In genomic region chr12:86719381-86719780, GRCh38 we compare ENCODE assay signal across 29 cellular contexts.
DNase-seq lines count a peak whose midpoint lies in the region; ATAC-seq, FAIRE-seq and TF ChIP-seq lines count a peak whose summit lies in the region.
"Had no signal": no experiment of that assay in that cellular context is flagged by ENCODE, and none has a peak within 500 bp of the region (broad histone marks: within the 10 kb centered on the region; RNA-seq: fewer than 3 reads in every experiment).

No MANE protein-coding gene starts in this region.

- no peak overlapping the region for H3K27ac ChIP-seq in PC-3 (ENCODE audit: low read length)
- H3K27ac ChIP-seq: lower lobe of right lung, SJCRH30, transverse colon had no signal

- no peaks in the 10 kb centered on the region for H3K36me3 ChIP-seq in PC-3 (ENCODE audit: low read depth, low read length)
- H3K36me3 ChIP-seq: lower lobe of right lung, SJCRH30, transverse colon had no signal

- H3F3A ChIP-seq in PC-3 (ENCODE audit: low read length, unreplicated experiment): no peaks in the 10 kb centered on the region

- H3K9me2 ChIP-seq in PC-3 (replicated peaks; ENCODE audit: low read length): no peaks in the 10 kb centered on the region

- no peak overlapping the region for H3K4me2 ChIP-seq in PC-3 (ENCODE audit: low read length)

- no peak overlapping the region for H3K9ac ChIP-seq in PC-3 (ENCODE audit: low read length)

- H3K4me3 ChIP-seq in PC-3 (ENCODE audit: low read length) (no peak overlapping the region), epithelial cell of esophagus (ENCODE audit: low read length) (no peak overlapping the region)
- H3K4me3 ChIP-seq: lower lobe of right lung, mucosa of descending colon, SJCRH30, transverse colon had no signal

- ATAC-seq in PC-3: no peak
- ATAC-seq: activated CD4-positive, CD25-positive, alpha-beta regulatory T cell treated with anti-CD3 and anti-CD28 coated beads, Interleukin-2, amount 50 U/mL, for 24 hours; lower lobe of right lung; mucosa of descending colon; Panc1 had no signal

- CTCF ChIA-PET in PC-3 (lab: Charles Lee): no interaction called here

- TF ChIP-seq CTCF in PC-3 (conservative IDR thresholded peaks at IDR 0.05; ENCODE audit: low read depth, low read length): no peak
- no peak for TF ChIP-seq CTCF in epithelial cell of esophagus (IDR thresholded peaks at IDR 0.05; ENCODE audit: insufficient read depth, low read depth, low read length, missing control alignments)
- TF ChIP-seq CTCF in GM13976 (IDR thresholded peaks at IDR 0.05; ENCODE audit: borderline replicate concordance, control extremely low read depth, extremely low read depth, insufficient read depth, missing control alignments): no peak

- intact Hi-C loops in PC-3 (cut with micrococcal nuclease): no loop called here

- FAIRE-seq in HTR-8/SVneo (lab: Jason Lieb, UNC): no peak
- FAIRE-seq: GM12891 had no signal

- no peaks in the 10 kb centered on the region for H3K79me2 ChIP-seq in PC-3 (ENCODE audit: low read length)

- H3K4me1 ChIP-seq in PC-3 (ENCODE audit: insufficient read depth, low read length): no peaks in the 10 kb centered on the region
- H3K4me1 ChIP-seq: Caco-2, lower lobe of right lung, SJCRH30, transverse colon had no signal

- no TSS peak for BruUV-seq in PC-3 (replicated peaks; lab: Mats Ljungman, UMichigan)

- POLR2A ChIA-PET in PC-3 (lab: Charles Lee; ENCODE audit: unreplicated experiment): no interaction called here

- H2AFZ ChIP-seq in PC-3 (ENCODE audit: low read length): no peak overlapping the region

- no peaks in the 10 kb centered on the region for H3K27me3 ChIP-seq in PC-3 (ENCODE audit: low read length)
- H3K27me3 ChIP-seq: SJCRH30, transverse colon had no signal

- no peaks in the 10 kb centered on the region for H4K20me1 ChIP-seq in PC-3 (ENCODE audit: low read length)

- no peaks in the 10 kb centered on the region for H3K9me3 ChIP-seq in PC-3 (ENCODE audit: low read length)
- H3K9me3 ChIP-seq: Caco-2, lower lobe of right lung, mucosa of descending colon, SJCRH30, transverse colon had no signal

- in situ Hi-C loops in GM13976 (cut with MboI; ENCODE audit: low sequenced_read_pairs, unreplicated experiment): no loop called here

- peak; percentile 57 for DNase-seq in EH (ENCODE audit: low read depth)
- peak; percentile 23 for DNase-seq in PC-3
- peak; percentile 87 for DNase-seq in epithelial cell of esophagus (ENCODE audit: low read depth)
- peak; percentile 72 for DNase-seq in kidney tubule cell (ENCODE audit: low spot score)
- no peak for DNase-seq in GM13976 (ENCODE audit: low spot score)
- no peak for DNase-seq in NCI-H128 (lab: John Stamatoyannopoulos, UW; ENCODE audit: unreplicated experiment)
- DNase-seq in NK-92 (lab: John Stamatoyannopoulos, UW; ENCODE audit: unreplicated experiment): no peak
- DNase-seq in HTR-8/SVneo (ENCODE audit: insufficient read length, low spot score): no peak
- DNase-seq: ACHN; activated CD4-positive, alpha-beta memory T cell treated with anti-CD3 and anti-CD28 coated beads for 36 hours; activated CD8-positive, alpha-beta memory T cell treated with anti-CD3 and anti-CD28 coated beads, Interleukin-2, amount 50 U/mL, for 4 hours; anterior cingulate cortex; C1 segment of cervical spinal cord; Caco-2; caudate nucleus; dermis blood vessel endothelial cell; DND-41; head of caudate nucleus; lower lobe of right lung; mucosa of descending colon; NCI-H1092; NCI-H1930; NCI-H524 treated with DMSO at 0.1 percent for 48 hours; retina; SJCRH30; transverse colon had no signal

Comparison
In these comparisons a context has a peak if more than half of its experiments do, and no peak if none do; other contexts are left out.
1. DNase-seq: peak in EH (single experiment), PC-3 (single experiment), epithelial cell of esophagus (single experiment) and kidney tubule cell (single experiment); none in GM13976 (single experiment), NCI-H128 (single experiment), NK-92 (single experiment) and HTR-8/SVneo (single experiment).